ENCODE assay signal across 1 cellular context in genomic region chr7:139658919-139659675, GRCh38.
TF ChIP-seq lines count a peak whose summit lies in the region.

No MANE protein-coding gene starts in this region.

TF ChIP-seq in H1, 55 proteins besides CTCF, POLR2A, EP300 and RAD21 (continued from another document):
- TF ChIP-seq, protein P1, sequence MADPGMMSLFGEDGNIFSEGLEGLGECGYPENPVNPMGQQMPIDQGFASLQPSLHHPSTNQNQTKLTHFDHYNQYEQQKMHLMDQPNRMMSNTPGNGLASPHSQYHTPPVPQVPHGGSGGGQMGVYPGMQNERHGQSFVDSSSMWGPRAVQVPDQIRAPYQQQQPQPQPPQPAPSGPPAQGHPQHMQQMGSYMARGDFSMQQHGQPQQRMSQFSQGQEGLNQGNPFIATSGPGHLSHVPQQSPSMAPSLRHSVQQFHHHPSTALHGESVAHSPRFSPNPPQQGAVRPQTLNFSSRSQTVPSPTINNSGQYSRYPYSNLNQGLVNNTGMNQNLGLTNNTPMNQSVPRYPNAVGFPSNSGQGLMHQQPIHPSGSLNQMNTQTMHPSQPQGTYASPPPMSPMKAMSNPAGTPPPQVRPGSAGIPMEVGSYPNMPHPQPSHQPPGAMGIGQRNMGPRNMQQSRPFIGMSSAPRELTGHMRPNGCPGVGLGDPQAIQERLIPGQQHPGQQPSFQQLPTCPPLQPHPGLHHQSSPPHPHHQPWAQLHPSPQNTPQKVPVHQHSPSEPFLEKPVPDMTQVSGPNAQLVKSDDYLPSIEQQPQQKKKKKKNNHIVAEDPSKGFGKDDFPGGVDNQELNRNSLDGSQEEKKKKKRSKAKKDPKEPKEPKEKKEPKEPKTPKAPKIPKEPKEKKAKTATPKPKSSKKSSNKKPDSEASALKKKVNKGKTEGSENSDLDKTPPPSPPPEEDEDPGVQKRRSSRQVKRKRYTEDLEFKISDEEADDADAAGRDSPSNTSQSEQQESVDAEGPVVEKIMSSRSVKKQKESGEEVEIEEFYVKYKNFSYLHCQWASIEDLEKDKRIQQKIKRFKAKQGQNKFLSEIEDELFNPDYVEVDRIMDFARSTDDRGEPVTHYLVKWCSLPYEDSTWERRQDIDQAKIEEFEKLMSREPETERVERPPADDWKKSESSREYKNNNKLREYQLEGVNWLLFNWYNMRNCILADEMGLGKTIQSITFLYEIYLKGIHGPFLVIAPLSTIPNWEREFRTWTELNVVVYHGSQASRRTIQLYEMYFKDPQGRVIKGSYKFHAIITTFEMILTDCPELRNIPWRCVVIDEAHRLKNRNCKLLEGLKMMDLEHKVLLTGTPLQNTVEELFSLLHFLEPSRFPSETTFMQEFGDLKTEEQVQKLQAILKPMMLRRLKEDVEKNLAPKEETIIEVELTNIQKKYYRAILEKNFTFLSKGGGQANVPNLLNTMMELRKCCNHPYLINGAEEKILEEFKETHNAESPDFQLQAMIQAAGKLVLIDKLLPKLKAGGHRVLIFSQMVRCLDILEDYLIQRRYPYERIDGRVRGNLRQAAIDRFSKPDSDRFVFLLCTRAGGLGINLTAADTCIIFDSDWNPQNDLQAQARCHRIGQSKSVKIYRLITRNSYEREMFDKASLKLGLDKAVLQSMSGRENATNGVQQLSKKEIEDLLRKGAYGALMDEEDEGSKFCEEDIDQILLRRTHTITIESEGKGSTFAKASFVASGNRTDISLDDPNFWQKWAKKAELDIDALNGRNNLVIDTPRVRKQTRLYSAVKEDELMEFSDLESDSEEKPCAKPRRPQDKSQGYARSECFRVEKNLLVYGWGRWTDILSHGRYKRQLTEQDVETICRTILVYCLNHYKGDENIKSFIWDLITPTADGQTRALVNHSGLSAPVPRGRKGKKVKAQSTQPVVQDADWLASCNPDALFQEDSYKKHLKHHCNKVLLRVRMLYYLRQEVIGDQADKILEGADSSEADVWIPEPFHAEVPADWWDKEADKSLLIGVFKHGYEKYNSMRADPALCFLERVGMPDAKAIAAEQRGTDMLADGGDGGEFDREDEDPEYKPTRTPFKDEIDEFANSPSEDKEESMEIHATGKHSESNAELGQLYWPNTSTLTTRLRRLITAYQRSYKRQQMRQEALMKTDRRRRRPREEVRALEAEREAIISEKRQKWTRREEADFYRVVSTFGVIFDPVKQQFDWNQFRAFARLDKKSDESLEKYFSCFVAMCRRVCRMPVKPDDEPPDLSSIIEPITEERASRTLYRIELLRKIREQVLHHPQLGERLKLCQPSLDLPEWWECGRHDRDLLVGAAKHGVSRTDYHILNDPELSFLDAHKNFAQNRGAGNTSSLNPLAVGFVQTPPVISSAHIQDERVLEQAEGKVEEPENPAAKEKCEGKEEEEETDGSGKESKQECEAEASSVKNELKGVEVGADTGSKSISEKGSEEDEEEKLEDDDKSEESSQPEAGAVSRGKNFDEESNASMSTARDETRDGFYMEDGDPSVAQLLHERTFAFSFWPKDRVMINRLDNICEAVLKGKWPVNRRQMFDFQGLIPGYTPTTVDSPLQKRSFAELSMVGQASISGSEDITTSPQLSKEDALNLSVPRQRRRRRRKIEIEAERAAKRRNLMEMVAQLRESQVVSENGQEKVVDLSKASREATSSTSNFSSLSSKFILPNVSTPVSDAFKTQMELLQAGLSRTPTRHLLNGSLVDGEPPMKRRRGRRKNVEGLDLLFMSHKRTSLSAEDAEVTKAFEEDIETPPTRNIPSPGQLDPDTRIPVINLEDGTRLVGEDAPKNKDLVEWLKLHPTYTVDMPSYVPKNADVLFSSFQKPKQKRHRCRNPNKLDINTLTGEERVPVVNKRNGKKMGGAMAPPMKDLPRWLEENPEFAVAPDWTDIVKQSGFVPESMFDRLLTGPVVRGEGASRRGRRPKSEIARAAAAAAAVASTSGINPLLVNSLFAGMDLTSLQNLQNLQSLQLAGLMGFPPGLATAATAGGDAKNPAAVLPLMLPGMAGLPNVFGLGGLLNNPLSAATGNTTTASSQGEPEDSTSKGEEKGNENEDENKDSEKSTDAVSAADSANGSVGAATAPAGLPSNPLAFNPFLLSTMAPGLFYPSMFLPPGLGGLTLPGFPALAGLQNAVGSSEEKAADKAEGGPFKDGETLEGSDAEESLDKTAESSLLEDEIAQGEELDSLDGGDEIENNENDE (IDR thresholded peaks at IDR 0.05; ENCODE audit: insufficient replicate concordance, low read length): no peak
- TF ChIP-seq HDAC6 (IDR thresholded peaks at IDR 0.05; ENCODE audit: low read depth, low read length) (no peak), ATF2 (IDR thresholded peaks at IDR 0.05; ENCODE audit: low read length) (no peak), JUN (IDR thresholded peaks at IDR 0.05; ENCODE audit: low read depth, low read length) (no peak), TAF7 (optimal IDR thresholded peaks at IDR 0.05; ENCODE audit: borderline replicate concordance, low read depth, low read length) (no peak), NRF1 (IDR thresholded peaks at IDR 0.05; ENCODE audit: low read depth, low read length) (no peak), SP2 (IDR thresholded peaks at IDR 0.05; ENCODE audit: low read length) (no peak), SP1 (IDR thresholded peaks at IDR 0.05; ENCODE audit: low read depth, low read length) (no peak), KDM4A (IDR thresholded peaks at IDR 0.05; ENCODE audit: low read depth, low read length, severe bottlenecking) (no peak), BRCA1 (IDR thresholded peaks at IDR 0.05; ENCODE audit: low read depth, low read length) (no peak), SIRT6 (IDR thresholded peaks at IDR 0.05; ENCODE audit: low read length) (no peak), CHD1 (IDR thresholded peaks at IDR 0.05; ENCODE audit: low read depth, low read length) (no peak), RBBP5 (IDR thresholded peaks at IDR 0.05; ENCODE audit: borderline replicate concordance, low read depth, low read length) (no peak)
- TF ChIP-seq, protein P2, sequence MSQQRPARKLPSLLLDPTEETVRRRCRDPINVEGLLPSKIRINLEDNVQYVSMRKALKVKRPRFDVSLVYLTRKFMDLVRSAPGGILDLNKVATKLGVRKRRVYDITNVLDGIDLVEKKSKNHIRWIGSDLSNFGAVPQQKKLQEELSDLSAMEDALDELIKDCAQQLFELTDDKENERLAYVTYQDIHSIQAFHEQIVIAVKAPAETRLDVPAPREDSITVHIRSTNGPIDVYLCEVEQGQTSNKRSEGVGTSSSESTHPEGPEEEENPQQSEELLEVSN (IDR thresholded peaks at IDR 0.05): no peak
- TF ChIP-seq, protein P3, sequence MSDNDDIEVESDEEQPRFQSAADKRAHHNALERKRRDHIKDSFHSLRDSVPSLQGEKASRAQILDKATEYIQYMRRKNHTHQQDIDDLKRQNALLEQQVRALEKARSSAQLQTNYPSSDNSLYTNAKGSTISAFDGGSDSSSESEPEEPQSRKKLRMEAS (IDR thresholded peaks at IDR 0.05): no peak
